26 cellular contexts compared by ENCODE assay signal in genomic region chr7:31444196-31444595, GRCh38.
"Had no signal": no experiment of that assay in that cellular context is flagged by ENCODE, and none has a peak within 500 bp of the region (broad histone marks: within the 10 kb centered on the region; RNA-seq: fewer than 3 reads in every experiment).

No MANE protein-coding gene starts in this region.

- H3K9me3 ChIP-seq: ascending aorta, breast epithelium, colonic mucosa, gastroesophageal sphincter had no signal

- H3K27me3 Mint-ChIP-seq: activated CD4-positive, alpha-beta memory T cell treated with anti-CD3 and anti-CD28 coated beads, Interleukin-2, amount 10 ng/mL, durations not matched to agents 7 days and 5 days; activated CD4-positive, alpha-beta T cell treated with anti-CD3 and anti-CD28 coated beads, Interleukin-2, amount 10 ng/mL, durations not matched to agents 24 days and 14 days; activated naive CD4-positive, alpha-beta T cell treated with anti-CD3 and anti-CD28 coated beads, Interleukin-2, amount 10 ng/mL, durations not matched to agents 7 days and 5 days; activated naive CD8-positive, alpha-beta T cell treated with anti-CD3 and anti-CD28 coated beads, Interleukin-2, amount 10 ng/mL, durations not matched to agents 7 days and 5 days; activated T-cell treated with anti-CD3 and anti-CD28 coated beads, Interleukin-2, amount 50 U/mL, for 24 hours had no signal

- H3K36me3 ChIP-seq: ascending aorta, breast epithelium, cardiac muscle cell, colonic mucosa, gastroesophageal sphincter had no signal

- H3K4me3 Mint-ChIP-seq: activated CD4-positive, alpha-beta memory T cell treated with anti-CD3 and anti-CD28 coated beads, Interleukin-2, amount 10 ng/mL, durations not matched to agents 7 days and 5 days; activated CD4-positive, alpha-beta T cell treated with anti-CD3 and anti-CD28 coated beads for 36 hours; activated CD4-positive, alpha-beta T cell treated with anti-CD3 and anti-CD28 coated beads, Interleukin-2, amount 10 ng/mL, durations not matched to agents 24 days and 14 days; activated naive CD4-positive, alpha-beta T cell treated with anti-CD3 and anti-CD28 coated beads, Interleukin-2, amount 10 ng/mL, durations not matched to agents 7 days and 5 days; activated naive CD8-positive, alpha-beta T cell treated with anti-CD3 and anti-CD28 coated beads, Interleukin-2, amount 10 ng/mL, durations not matched to agents 7 days and 5 days; activated T-cell treated with anti-CD3 and anti-CD28 coated beads, Interleukin-2, amount 50 U/mL, for 24 hours; activated T-cell treated with anti-CD3 and anti-CD28 coated beads, Interleukin-2, amount 50 U/mL, for 72 hours; brain; endodermal cell had no signal

- H3K4me1 ChIP-seq: ascending aorta, breast epithelium, colonic mucosa, gastroesophageal sphincter had no signal

- ATAC-seq: activated CD4-positive, alpha-beta T cell treated with anti-CD3 and anti-CD28 coated beads for 36 hours; activated naive CD4-positive, alpha-beta T cell treated with anti-CD3 and anti-CD28 coated beads, Interleukin-2, amount 50 U/mL, for 72 hours; activated T-cell treated with anti-CD3 and anti-CD28 coated beads, Interleukin-2, amount 50 U/mL, for 72 hours; gastroesophageal sphincter had no signal

- H3K27me3 ChIP-seq: ascending aorta, breast epithelium, cardiac muscle cell, colonic mucosa had no signal

- H3K4me3 ChIP-seq: ascending aorta, breast epithelium, cardiac muscle cell, colonic mucosa, gastroesophageal sphincter had no signal

- DNase-seq: activated CD4-positive, alpha-beta memory T cell treated with anti-CD3 and anti-CD28 coated beads, Interleukin-2, amount 10 ng/mL, durations not matched to agents 7 days and 5 days; activated CD4-positive, alpha-beta T cell treated with anti-CD3 and anti-CD28 coated beads for 36 hours; activated CD4-positive, alpha-beta T cell treated with anti-CD3 and anti-CD28 coated beads, Interleukin-2, amount 10 ng/mL, durations not matched to agents 24 days and 14 days; activated CD4-positive, CD25-positive, alpha-beta regulatory T cell; activated CD4-positive, CD25-positive, alpha-beta regulatory T cell treated with anti-CD3 and anti-CD28 coated beads, Interleukin-2, amount 50 U/mL, for 72 hours; activated CD8-positive, alpha-beta memory T cell treated with anti-CD3 and anti-CD28 coated beads, Interleukin-2, amount 50 U/mL, for 48 hours; activated gamma-delta T cell; activated naive CD4-positive, alpha-beta T cell; activated naive CD4-positive, alpha-beta T cell treated with anti-CD3 and anti-CD28 coated beads, Interleukin-2, amount 10 ng/mL, durations not matched to agents 7 days and 5 days; activated naive CD8-positive, alpha-beta T cell treated with anti-CD3 and anti-CD28 coated beads, Interleukin-2, amount 10 ng/mL, durations not matched to agents 7 days and 5 days; activated T-cell treated with anti-CD3 and anti-CD28 coated beads for 4 hours; activated T-cell treated with anti-CD3 and anti-CD28 coated beads, Interleukin-2, amount 50 U/mL, for 24 hours; activated T-cell treated with anti-CD3 and anti-CD28 coated beads, Interleukin-2, amount 50 U/mL, for 72 hours; central memory CD4-positive, alpha-beta T cell; cerebellar nuclear complex; colonic mucosa; effector memory CD4-positive, alpha-beta T cell; foreskin melanocyte; T-helper 2 cell had no signal

- H3K36me3 Mint-ChIP-seq: activated naive CD4-positive, alpha-beta T cell treated with anti-CD3 and anti-CD28 coated beads, Interleukin-2, amount 10 ng/mL, durations not matched to agents 7 days and 5 days; activated naive CD4-positive, alpha-beta T cell treated with anti-CD3 and anti-CD28 coated beads, Interleukin-2, amount 50 U/mL, for 72 hours; activated naive CD8-positive, alpha-beta T cell treated with anti-CD3 and anti-CD28 coated beads, Interleukin-2, amount 10 ng/mL, durations not matched to agents 7 days and 5 days; brain had no signal

- H3K9me3 Mint-ChIP-seq: activated CD4-positive, alpha-beta memory T cell treated with anti-CD3 and anti-CD28 coated beads, Interleukin-2, amount 10 ng/mL, durations not matched to agents 7 days and 5 days; activated CD4-positive, alpha-beta T cell treated with anti-CD3 and anti-CD28 coated beads, Interleukin-2, amount 10 ng/mL, durations not matched to agents 24 days and 14 days; activated naive CD4-positive, alpha-beta T cell treated with anti-CD3 and anti-CD28 coated beads, Interleukin-2, amount 10 ng/mL, durations not matched to agents 7 days and 5 days; activated naive CD8-positive, alpha-beta T cell treated with anti-CD3 and anti-CD28 coated beads, Interleukin-2, amount 10 ng/mL, durations not matched to agents 7 days and 5 days; activated T-cell treated with anti-CD3 and anti-CD28 coated beads, Interleukin-2, amount 50 U/mL, for 24 hours had no signal

- H3K27ac Mint-ChIP-seq: activated CD4-positive, alpha-beta memory T cell treated with anti-CD3 and anti-CD28 coated beads, Interleukin-2, amount 10 ng/mL, durations not matched to agents 7 days and 5 days; activated CD4-positive, alpha-beta T cell treated with anti-CD3 and anti-CD28 coated beads for 36 hours; activated CD4-positive, alpha-beta T cell treated with anti-CD3 and anti-CD28 coated beads, Interleukin-2, amount 10 ng/mL, durations not matched to agents 24 days and 14 days; activated naive CD4-positive, alpha-beta T cell treated with anti-CD3 and anti-CD28 coated beads, Interleukin-2, amount 10 ng/mL, durations not matched to agents 7 days and 5 days; activated naive CD4-positive, alpha-beta T cell treated with anti-CD3 and anti-CD28 coated beads, Interleukin-2, amount 50 U/mL, for 72 hours; activated naive CD8-positive, alpha-beta T cell treated with anti-CD3 and anti-CD28 coated beads, Interleukin-2, amount 10 ng/mL, durations not matched to agents 7 days and 5 days; activated T-cell treated with anti-CD3 and anti-CD28 coated beads, Interleukin-2, amount 50 U/mL, for 24 hours; activated T-cell treated with anti-CD3 and anti-CD28 coated beads, Interleukin-2, amount 50 U/mL, for 72 hours; endodermal cell had no signal

- H3K27ac ChIP-seq: ascending aorta, breast epithelium, cardiac muscle cell, colonic mucosa, gastroesophageal sphincter had no signal

- H3K4me1 Mint-ChIP-seq: activated CD4-positive, alpha-beta memory T cell treated with anti-CD3 and anti-CD28 coated beads, Interleukin-2, amount 10 ng/mL, durations not matched to agents 7 days and 5 days; activated CD4-positive, alpha-beta T cell treated with anti-CD3 and anti-CD28 coated beads for 36 hours; activated CD4-positive, alpha-beta T cell treated with anti-CD3 and anti-CD28 coated beads, Interleukin-2, amount 10 ng/mL, durations not matched to agents 24 days and 14 days; activated naive CD4-positive, alpha-beta T cell treated with anti-CD3 and anti-CD28 coated beads, Interleukin-2, amount 10 ng/mL, durations not matched to agents 7 days and 5 days; activated naive CD8-positive, alpha-beta T cell treated with anti-CD3 and anti-CD28 coated beads, Interleukin-2, amount 10 ng/mL, durations not matched to agents 7 days and 5 days; brain had no signal
